20 cellular contexts compared by ENCODE assay signal in the genomic region with DNA sequence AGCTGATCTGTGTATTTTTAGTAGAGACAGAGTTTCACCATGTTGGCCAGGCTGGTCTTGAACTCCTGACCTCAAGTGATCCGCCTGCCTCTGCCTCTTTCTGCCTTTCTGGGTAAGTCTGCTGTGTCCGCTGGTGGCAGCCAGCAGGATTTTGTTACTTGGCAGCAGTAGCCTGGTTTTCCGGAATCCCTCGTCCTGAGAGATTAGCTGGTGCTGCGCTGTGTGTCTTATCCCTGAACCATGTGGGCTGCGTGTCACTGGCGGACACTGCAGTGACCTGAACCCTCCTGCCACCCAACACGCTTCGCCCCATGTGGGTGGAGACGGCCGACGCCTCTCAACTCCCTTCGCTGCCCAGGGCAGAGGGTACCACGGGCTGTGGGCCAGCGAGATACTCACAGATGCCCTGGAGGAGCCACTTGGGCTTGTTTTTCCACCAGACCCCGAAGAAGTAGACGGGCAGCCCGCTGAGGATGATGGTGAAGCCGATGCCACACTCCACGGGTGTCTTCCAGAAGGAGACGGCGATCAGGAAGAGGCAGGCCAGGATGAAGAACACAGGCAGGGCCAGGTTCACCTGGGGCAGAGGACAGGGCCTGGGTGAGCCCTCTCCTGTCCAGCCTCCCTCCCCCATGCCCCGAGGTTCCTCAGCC. TPM values are rescaled to one million over a fixed set of nuclear protein-coding genes. Genes with fewer than 3 reads are reported as not detected.
A peak's percentile ranks its signal among the peaks of the same experiment; 100 is the strongest.
DNase-seq lines count a peak whose midpoint lies in the region; ATAC-seq, FAIRE-seq and TF ChIP-seq lines count a peak whose summit lies in the region.
"Had no signal": no experiment of that assay in that cellular context is flagged by ENCODE, and none has a peak within 500 bp of the region (broad histone marks: within the 10 kb centered on the region; RNA-seq: fewer than 3 reads in every experiment).

No MANE protein-coding gene starts in this region.

- H2AFZ ChIP-seq in H1 (ENCODE audit: low read length), result no peak overlapping the region

- TF ChIP-seq POLR2A in H1 (IDR thresholded peaks at IDR 0.05; ENCODE audit: control extremely low read depth in 1 of 2, low read depth in 2 of 2, low read length in 2 of 2) (no peak), stomach (IDR thresholded peaks at IDR 0.05) (no peak)

- intact Hi-C loops in left cardiac atrium (cut with DNase I), result no loop called here
- intact Hi-C loops in left ventricle myocardium inferior (cut with micrococcal nuclease), result no loop called here
- intact Hi-C loops in stomach (cut with DNase I; ENCODE audit: low total_unique reads), result no loop called here

- H3K27ac ChIP-seq in left ventricle myocardium inferior (replicated peaks) (no peak overlapping the region), RWPE1 (peak overlapping the region; percentile 98), H1 (ENCODE audit: low read depth, low read length) (no peak overlapping the region), stomach (peak overlapping the region in 4 of 5 donors; percentile 16 to 86 (median 58))
- H3K27ac ChIP-seq: coronary artery, upper lobe of right lung, VCaP had no signal

- DNase-seq in left cardiac atrium (no peak), left ventricle myocardium inferior (no peak), RWPE1 (ENCODE audit: low spot score) (no peak), H1 (ENCODE audit: low read depth in 1 of 2, low spot score in 2 of 2) (no peak), stomach (no peak), AG08396 (ENCODE audit: low spot score) (no peak)
- DNase-seq: activated effector memory CD4-positive, alpha-beta T cell treated with Interleukin-2 at 50 U/mL for 16 hours; midbrain; NCI-H2029; NCI-H446 treated with DMSO at 0.1 percent for 48 hours; stimulated activated CD4-positive, alpha-beta T cell treated with anti-CD3 and anti-CD28 coated beads, Interleukin-12 subunit alpha, Interleukin-12 subunit beta, amount 100 ng/mL, for 4 hours; stimulated activated naive CD8-positive, alpha-beta T cell treated with anti-CD3 and anti-CD28 coated beads, Interleukin-15, amount 100 ng/mL, for 72 hours; T-helper 1 cell; upper lobe of right lung had no signal

- no peak overlapping the region for H3K14ac ChIP-seq in H1 (ENCODE audit: insufficient read length)

- no peak for TF ChIP-seq RAD21 in H1 (IDR thresholded peaks at IDR 0.05 in 1 of 2, conservative IDR thresholded peaks at IDR 0.05 in 1 of 2; ENCODE audit: low read depth in 2 of 2, low read length in 2 of 2)

- no peak overlapping the region for H3K4me2 ChIP-seq in H1 (ENCODE audit: insufficient read depth in 1 of 2, low read depth in 2 of 2, low read length in 2 of 2)

- H2BK5ac ChIP-seq in H1 (ENCODE audit: low read depth, low read length), result no peak overlapping the region

- H4K20me1 ChIP-seq in H1 (replicated peaks in 1 of 2; ENCODE audit: control insufficient read depth in 1 of 2, insufficient read depth in 2 of 2, low read length in 2 of 2), result peaks cover 1 to 3% of the 10 kb centered on the region in 2 experiments

- POLR2A ChIA-PET in RWPE1 (lab: Yijun Ruan, JAX; ENCODE audit: low non-redundant PET) (no interaction called here), H1 (lab: Charles Lee; ENCODE audit: partially characterized antibody) (interaction anchor here (0.6 to 4.7 kb wide), 9 partner anchors 9 to 55 kb away, joined by 4 to 24 read pairs (median 14); a partner anchor contains a TSS)

- 95% methylated on average over 22 of the region's 23 CpGs; no CpG with 5 or more reads in 1 of the 2 experiments for WGBS in H1 (ENCODE audit: extremely low coverage in 1 of 2, insufficient coverage in 1 of 2, insufficient read length in 1 of 2, insufficient replicate concordance in 2 of 2, low coverage in 1 of 2, low lambda C conversion rate in 2 of 2, missing lambda C conversion rate in 1 of 2), 2 experiments
- 70 to 88% (median 82%) methylated on average over 15 to 23 of the region's 23 CpGs for WGBS in stomach, 5 donors

- no peak for TF ChIP-seq EP300 in H1 (IDR thresholded peaks at IDR 0.05; ENCODE audit: borderline replicate concordance in 1 of 2, low read depth in 2 of 2, low read length in 2 of 2)
- no peak for TF ChIP-seq EP300 in stomach (IDR thresholded peaks at IDR 0.05)

- no peak overlapping the region for H2AK5ac ChIP-seq in H1 (ENCODE audit: low read depth, low read length)

- TF ChIP-seq CTCF in left ventricle myocardium inferior (IDR thresholded peaks at IDR 0.05; ENCODE audit: borderline replicate concordance) (no peak), RWPE1 (conservative IDR thresholded peaks at IDR 0.05; ENCODE audit: low read depth) (no peak), H1 (IDR thresholded peaks at IDR 0.05; ENCODE audit: control extremely low read depth in 1 of 3, insufficient read depth in 1 of 3, low read depth in 1 of 3, low read length in 3 of 3) (no peak), stomach (IDR thresholded peaks at IDR 0.05) (no peak)

- H3K18ac ChIP-seq in H1 (ENCODE audit: extremely low read depth, low read length), result no peak overlapping the region

- H3K36me3 ChIP-seq in left ventricle myocardium inferior (peaks cover 4% of the 10 kb centered on the region), H1 (ENCODE audit: control insufficient read depth in 2 of 4, insufficient read depth in 4 of 4, low read length in 3 of 4) (peaks cover 11 to 75% (median 45%) of the 10 kb centered on the region in 4 experiments; a peak in 6 of 8 replicates), stomach (peaks cover 49 to 92% (median 89%) of the 10 kb centered on the region in 4 donors)

- no peaks in the 10 kb centered on the region for H3K9me3 ChIP-seq in left ventricle myocardium inferior (replicated peaks)
- H3K9me3 ChIP-seq in H1 (ENCODE audit: insufficient read depth in 2 of 2, low read depth in 1 of 2, low read length in 1 of 2), result no peaks in the 10 kb centered on the region
- no peaks in the 10 kb centered on the region for H3K9me3 ChIP-seq in stomach
- H3K9me3 ChIP-seq: upper lobe of right lung had no signal

- H3K4me1 ChIP-seq in left ventricle myocardium inferior (peaks cover 20% of the 10 kb centered on the region), H1 (replicated peaks in 1 of 4; ENCODE audit: control insufficient read depth in 3 of 4, insufficient read depth in 4 of 4, low read length in 3 of 4) (peaks cover 0 to 17% (median 10%) of the 10 kb centered on the region in 4 experiments; a peak in 6 of 7 replicates), stomach (peaks cover 6 to 34% (median 24%) of the 10 kb centered on the region in 4 donors)
- H3K4me1 ChIP-seq: upper lobe of right lung had no signal

- H3K4me3 ChIP-seq in left ventricle myocardium inferior (no peak overlapping the region), H1 (ENCODE audit: extremely low read depth in 1 of 4, insufficient read depth in 2 of 4, low read depth in 3 of 4, low read length in 4 of 4) (no peak overlapping the region), stomach (no peak overlapping the region)
- H3K4me3 ChIP-seq: coronary artery, upper lobe of right lung had no signal

- no peak overlapping the region for H2BK20ac ChIP-seq in H1 (ENCODE audit: low read length)

- H2BK120ac ChIP-seq in H1 (replicated peaks; ENCODE audit: low read depth, low read length), result no peak overlapping the region

- no peak overlapping the region for H2BK12ac ChIP-seq in H1 (ENCODE audit: low read depth, low read length)

- FAIRE-seq in H1 (lab: Jason Lieb, UNC), result no peak
- FAIRE-seq: endothelial cell of umbilical vein, H54 had no signal

- ATAC-seq in left cardiac atrium (peak; percentile 18 to 43), GM21576 (IDR thresholded peaks at IDR 0.05; ENCODE audit: unreplicated experiment) (no peak), GM21360 (IDR thresholded peaks at IDR 0.05; ENCODE audit: unreplicated experiment) (no peak)
- ATAC-seq: upper lobe of right lung had no signal

- no peaks in the 10 kb centered on the region for H3K23me2 ChIP-seq in H1 (ENCODE audit: low read depth, low read length)

- CTCF ChIA-PET in RWPE1 (lab: Yijun Ruan, JAX), result interaction anchor here (0.7 to 6.6 kb wide), 3 partner anchors 16 to 129 kb away, joined by 4 to 37 read pairs (median 17); no protein-coding TSS in a partner anchor
- CTCF ChIA-PET in H1 (lab: Charles Lee; ENCODE audit: partially characterized antibody), result interaction anchor here (0.6 to 9.8 kb wide), 7 partner anchors 9 to 54 kb away, joined by 3 to 115 read pairs (median 14); no protein-coding TSS in a partner anchor

- no peak overlapping the region for H3K9ac ChIP-seq in H1 (replicated peaks in 1 of 4; ENCODE audit: extremely low read depth in 1 of 4, low read depth in 3 of 4, low read length in 3 of 4)

- H4K91ac ChIP-seq in H1 (replicated peaks; ENCODE audit: insufficient read length, low read length), result no peak overlapping the region

- H3K4ac ChIP-seq in H1 (replicated peaks; ENCODE audit: insufficient read length, low read depth, low read length), result no peak overlapping the region

- H3K56ac ChIP-seq in H1 (replicated peaks; ENCODE audit: insufficient read length, low read depth, low read length), result no peak overlapping the region

- no peaks in the 10 kb centered on the region for H3K79me2 ChIP-seq in H1 (ENCODE audit: control insufficient read depth in 1 of 2, insufficient read depth in 2 of 2, low read length in 2 of 2)

- H4K8ac ChIP-seq in H1 (ENCODE audit: extremely low read depth, insufficient read depth, low read length), result no peak overlapping the region

- H2BK15ac ChIP-seq in H1 (ENCODE audit: low read length), result no peak overlapping the region

- no peaks in the 10 kb centered on the region for H3K27me3 ChIP-seq in left ventricle myocardium inferior (ENCODE audit: low read depth)
- no peaks in the 10 kb centered on the region for H3K27me3 ChIP-seq in H1 (replicated peaks in 1 of 4; ENCODE audit: control insufficient read depth in 3 of 4, extremely low read depth in 1 of 4, insufficient read depth in 3 of 4, low read length in 3 of 4)
- no peaks in the 10 kb centered on the region for H3K27me3 ChIP-seq in stomach
- H3K27me3 ChIP-seq: upper lobe of right lung had no signal

- no peak overlapping the region for H4K5ac ChIP-seq in H1 (ENCODE audit: insufficient read length, low read depth, low read length)

- no peaks in the 10 kb centered on the region; the same call in none of the 2 replicates for H3K79me1 ChIP-seq in H1 (ENCODE audit: low read depth, low read length)

- H3K23ac ChIP-seq in H1 (ENCODE audit: insufficient read length), result no peak overlapping the region

RNA-seq across cellular contexts. Expression of a gene that starts 35.2 kb away (rescaled TPM):
- total RNA-seq in left cardiac atrium (10 to 100 TPM in 1 of 2 donors, 1 to 10 TPM in 1; 8.4 to 18.4 TPM), left ventricle myocardium inferior (4.6 TPM), stomach (10 to 100 TPM in 3 of 5 donors, 1 to 10 TPM in 2; 1.4 to 24.1 (median 11.0) TPM)
- total RNA-seq in H1 (2021; fragmentation: NEBNext Ultra II Directional; extraction: Animal tissue kit (Norgen Biotek cat#: 25700)), result 327 and 341 TPM in 2 replicates
- polyA plus RNA-seq in H1 (2011; rRNA removed) (68.2 and 161 TPM in 2 replicates), stomach (10 to 100 TPM in 1 of 3 donors, 1 to 10 TPM in 2; 3.5 to 74.8 (median 9.0) TPM)
- 65.1 TPM for polyA plus RNA-seq in H1 (2011; cell fraction: cytosol; rRNA removed)
- polyA plus RNA-seq in H1 (2011; cell fraction: nucleus; rRNA removed), result 122 TPM
- polyA plus RNA-seq in H1 (2012, experiment 1 of 2), result 126 to 176 TPM (median 151 TPM) in 4 replicates
- 202 TPM for polyA plus RNA-seq in H1 (2012, experiment 2 of 2)
- polyA plus RNA-seq in H1 (2013, experiment 1 of 2), result 316 TPM
- 381 TPM for polyA plus RNA-seq in H1 (2013, experiment 2 of 2)
- polyA minus RNA-seq in H1 (2011; rRNA and poly(A)+ RNA removed), result 34.4 and 63.7 TPM in 2 replicates
- 84.2 TPM for polyA minus RNA-seq in H1 (2011; cell fraction: cytosol; rRNA and poly(A)+ RNA removed)
- 42.4 TPM for polyA minus RNA-seq in H1 (2011; cell fraction: nucleus; rRNA and poly(A)+ RNA removed)

Comparison
In these comparisons a context has a peak if more than half of its experiments do, and no peak if none do; other contexts are left out.
1. ATAC-seq: peak in left cardiac atrium (2 of 2); none in GM21576 (single experiment) and GM21360 (single experiment).
2. H3K27ac ChIP-seq: peak in RWPE1 (single experiment) and stomach (4 of 5); none in left ventricle myocardium inferior (single experiment) and H1 (single experiment).
3. RNA of a gene that starts 35.2 kb away (total RNA-seq): 327 to 341 TPM in H1; 8.4 to 18.4 TPM in left cardiac atrium, 1.4 to 24.1 TPM in stomach and 4.6 TPM in left ventricle myocardium inferior (single experiment); every median in the first group is over 10 times any median in the second.